In the genomic region with DNA sequence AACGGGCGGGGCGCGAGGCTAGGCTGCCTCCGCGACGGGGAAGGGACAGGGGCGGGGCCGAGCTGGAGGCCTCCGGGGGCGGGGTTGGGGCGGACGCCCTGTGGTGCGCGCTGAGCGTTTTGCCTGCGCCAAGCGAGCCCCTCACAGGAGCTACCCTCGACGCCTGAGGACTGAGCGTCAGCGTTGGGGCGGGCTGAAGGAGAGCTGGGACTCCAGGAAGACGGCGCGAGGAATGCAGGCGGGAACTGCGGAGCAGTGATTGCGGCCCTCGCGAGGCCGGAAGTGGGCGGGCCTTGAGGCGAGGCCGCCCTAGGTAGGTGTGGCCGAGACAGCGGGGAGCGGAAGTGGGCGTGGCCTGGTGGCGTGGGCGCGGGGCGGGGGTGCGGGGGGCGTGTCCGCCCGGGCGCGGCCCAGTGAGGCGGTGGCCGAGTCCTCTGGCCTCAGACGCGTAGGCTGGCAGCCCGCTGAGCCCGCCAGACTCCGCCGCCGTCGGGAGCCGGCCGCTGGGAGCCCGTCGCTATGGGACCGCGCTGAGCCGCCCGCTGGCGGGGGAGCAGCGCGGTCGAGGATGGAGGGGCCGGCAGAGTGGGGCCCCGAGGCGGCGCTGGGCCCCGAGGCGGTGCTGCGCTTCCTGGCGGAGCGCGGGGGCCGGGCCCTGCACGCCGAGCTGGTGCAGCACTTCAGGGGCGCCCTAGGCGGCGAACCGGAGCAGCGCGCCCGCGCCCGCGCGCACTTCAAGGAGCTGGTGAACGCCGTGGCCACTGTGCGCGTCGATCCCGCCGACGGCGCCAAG, we compare ENCODE assay signal across 8 cellular contexts. TPM values are rescaled to one million over a fixed set of nuclear protein-coding genes. Genes with fewer than 3 reads are reported as not detected.
DNase-seq lines count a peak whose midpoint lies in the region; ATAC-seq and TF ChIP-seq lines count a peak whose summit lies in the region.

A gene (minus strand): TSS at position 45 of the 793 bp plus-strand sequence. CDS start 139 bp downstream, outside the sequence.
A gene with protein sequence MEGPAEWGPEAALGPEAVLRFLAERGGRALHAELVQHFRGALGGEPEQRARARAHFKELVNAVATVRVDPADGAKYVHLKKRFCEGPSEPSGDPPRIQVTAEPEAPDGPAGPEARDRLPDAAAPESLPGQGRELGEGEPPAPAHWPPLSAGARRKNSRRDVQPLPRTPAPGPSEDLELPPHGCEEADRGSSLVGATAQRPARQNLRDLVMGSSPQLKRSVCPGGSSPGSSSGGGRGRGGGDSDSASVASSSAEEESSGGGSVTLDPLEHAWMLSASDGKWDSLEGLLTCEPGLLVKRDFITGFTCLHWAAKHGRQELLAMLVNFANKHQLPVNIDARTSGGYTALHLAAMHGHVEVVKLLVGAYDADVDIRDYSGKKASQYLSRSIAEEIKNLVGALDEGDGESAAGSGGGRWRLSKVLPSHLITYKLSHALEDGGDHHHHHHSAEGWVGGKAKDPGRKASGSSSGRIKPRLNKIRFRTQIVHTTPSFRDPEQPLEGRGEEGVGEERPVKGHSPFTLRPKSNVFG (plus strand): TSS at position 443 of the 793 bp plus-strand sequence. CDS start 126 bp downstream, at position 569.

- intact Hi-C loops in spleen (cut with DNase I; ENCODE audit: low total_unique reads) = no loop called here

- TF ChIP-seq POLR2A in spleen (IDR thresholded peaks at IDR 0.05) = peak in 2 of 3 donors; percentile 72 to 88

- peak within 1 kb of the TSS; percentile 23 to 77 (median 55) for H3K4me3 ChIP-seq in spleen

- peak; percentile 92 for DNase-seq in GM10266 (ENCODE audit: extremely low spot score)
- DNase-seq in NCI-H2081 (lab: John Stamatoyannopoulos, UW) = peak; percentile 86 to 91
- peak; percentile 83 for DNase-seq in activated CD4-positive, CD25-positive, alpha-beta regulatory T cell treated with anti-CD3 and anti-CD28 coated beads, Interleukin-2, amount 50 U/mL, for 72 hours
- peak; percentile 34 for DNase-seq in cerebellar cortex (ENCODE audit: low spot score)
- peak; percentile 100 for DNase-seq in islet precursor cell
- peak; percentile 95 for DNase-seq in spleen
- no peak for DNase-seq in UCSD-AML1 (lab: John Stamatoyannopoulos, UW; ENCODE audit: unreplicated experiment)

- peaks cover 0 to 90% (median 26%) of the 10 kb centered on the region in 7 donors for H3K27me3 ChIP-seq in spleen (replicated peaks in 1 of 7)

- H3K9me3 ChIP-seq in spleen = peaks cover 0 to 14% (median 0%) of the 10 kb centered on the region in 8 donors

- H3K4me1 ChIP-seq in spleen = peaks cover 6 to 68% (median 31%) of the 10 kb centered on the region in 6 donors

- WGBS in spleen, 5 donors = 1 to 17% (median 2%) methylated on average over 16 to 104 of the region's 104 CpGs

- no peaks in the 10 kb centered on the region for H3K36me3 ChIP-seq in spleen

- peak; percentile 84 for ATAC-seq in HG02759 (IDR thresholded peaks at IDR 0.05; ENCODE audit: unreplicated experiment)

- peak within 1 kb of the TSS; percentile 79 to 97 (median 94) for H3K27ac ChIP-seq in spleen

- TF ChIP-seq CTCF in GM10266 (IDR thresholded peaks at IDR 0.05; ENCODE audit: control insufficient read depth, insufficient read depth, low read depth, missing control alignments) (no peak), spleen (IDR thresholded peaks at IDR 0.05 in 8 of 11, conservative IDR thresholded peaks at IDR 0.05 in 3 of 11) (no peak)

RNA-seq across cellular contexts. Expression of the first gene that starts in this region (rescaled TPM):
- total RNA-seq in spleen = 10 to 100 TPM; 44.1 to 95.3 (median 66.3) TPM
- 10 to 100 TPM; 14.7 to 26.8 (median 19.1) TPM for polyA plus RNA-seq in spleen

RNA-seq across cellular contexts. Expression of the second gene that starts in this region (rescaled TPM):
- total RNA-seq in spleen = 1 to 10 TPM; 6.1 to 9.9 (median 7.3) TPM
- polyA plus RNA-seq in spleen = 1 to 10 TPM; 1.6 to 2.7 (median 1.8) TPM
